1 cellular context compared by ENCODE assay signal in the genomic region with DNA sequence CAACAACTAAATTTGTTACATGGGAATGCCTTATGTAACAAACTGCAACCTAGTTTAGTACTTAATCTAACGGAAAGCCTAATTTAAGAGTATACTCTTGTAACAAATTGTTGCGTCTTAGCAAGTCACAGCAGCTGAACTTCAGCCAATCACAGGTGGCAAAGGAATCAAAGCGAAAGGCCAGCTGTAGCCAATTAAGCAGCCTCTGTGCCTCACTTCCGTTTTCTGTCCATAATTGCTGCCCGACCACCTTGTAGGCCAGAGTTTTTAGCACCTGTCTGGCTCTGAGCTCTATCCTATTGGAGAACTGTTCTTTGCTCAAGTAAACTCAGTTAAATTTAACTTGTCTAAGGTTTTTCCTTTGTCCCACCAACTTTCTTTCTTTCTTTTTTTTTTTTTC.
TF ChIP-seq lines count a peak whose summit lies in the region.

No MANE protein-coding gene starts in this region.

TF ChIP-seq in K562, 482 proteins besides CTCF, POLR2A, EP300 and RAD21 (continued from another document):
- TF ChIP-seq, protein P1, sequence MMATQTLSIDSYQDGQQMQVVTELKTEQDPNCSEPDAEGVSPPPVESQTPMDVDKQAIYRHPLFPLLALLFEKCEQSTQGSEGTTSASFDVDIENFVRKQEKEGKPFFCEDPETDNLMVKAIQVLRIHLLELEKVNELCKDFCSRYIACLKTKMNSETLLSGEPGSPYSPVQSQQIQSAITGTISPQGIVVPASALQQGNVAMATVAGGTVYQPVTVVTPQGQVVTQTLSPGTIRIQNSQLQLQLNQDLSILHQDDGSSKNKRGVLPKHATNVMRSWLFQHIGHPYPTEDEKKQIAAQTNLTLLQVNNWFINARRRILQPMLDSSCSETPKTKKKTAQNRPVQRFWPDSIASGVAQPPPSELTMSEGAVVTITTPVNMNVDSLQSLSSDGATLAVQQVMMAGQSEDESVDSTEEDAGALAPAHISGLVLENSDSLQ (IDR thresholded peaks at IDR 0.05): no peak
TF ChIP-seq in K562: peak in this region for 1.
